In genomic region chr11:43694477-43694876, GRCh38 we compare ENCODE assay signal across 14 cellular contexts. TPM values are rescaled to one million over a fixed set of nuclear protein-coding genes. Genes with fewer than 3 reads are reported as not detected.
DNase-seq lines count a peak whose midpoint lies in the region; ATAC-seq, FAIRE-seq and TF ChIP-seq lines count a peak whose summit lies in the region.
"Had no signal": no experiment of that assay in that cellular context is flagged by ENCODE, and none has a peak within 500 bp of the region (broad histone marks: within the 10 kb centered on the region; RNA-seq: fewer than 3 reads in every experiment).

No MANE protein-coding gene starts in this region.

- no peak for TF ChIP-seq CTCF in bronchial epithelial cell (IDR thresholded peaks at IDR 0.05; ENCODE audit: insufficient read depth, low read length, severe bottlenecking)

- no peak overlapping the region for H3K4me3 ChIP-seq in bronchial epithelial cell (ENCODE audit: low read depth, low read length)
- H3K4me3 ChIP-seq: PC-9, psoas muscle had no signal

- FAIRE-seq in bronchial epithelial cell (lab: Jason Lieb, UNC): no peak

- no peaks in the 10 kb centered on the region for H3K27me3 ChIP-seq in bronchial epithelial cell (ENCODE audit: control insufficient read depth, insufficient read depth, low read length)

- H3K36me3 ChIP-seq in bronchial epithelial cell (ENCODE audit: control insufficient read depth, insufficient read depth, low read length): no peaks in the 10 kb centered on the region

- ATAC-seq in GM18511 (IDR thresholded peaks at IDR 0.05; ENCODE audit: unreplicated experiment): peak; percentile 90
- peak; percentile 61 for ATAC-seq in GM21423 (IDR thresholded peaks at IDR 0.05; ENCODE audit: unreplicated experiment)
- ATAC-seq in HG03095 (IDR thresholded peaks at IDR 0.05; ENCODE audit: unreplicated experiment): peak; percentile 54
- ATAC-seq: psoas muscle had no signal

- DNase-seq in bronchial epithelial cell (ENCODE audit: low read depth) (peak; percentile 23), NCI-H1105 treated with DMSO at 0.1 percent for 48 hours (lab: John Stamatoyannopoulos, UW) (no peak), NCI-H1436 treated with DMSO at 0.1 percent for 48 hours (lab: John Stamatoyannopoulos, UW) (no peak), retina (no peak)
- DNase-seq in activated naive CD4-positive, alpha-beta T cell treated with anti-CD3 and anti-CD28 coated beads, Interleukin-2, amount 50 U/mL, for 16 hours: no peak
- DNase-seq: activated CD4-positive, alpha-beta memory T cell treated with anti-CD3 and anti-CD28 coated beads for 36 hours; activated naive CD4-positive, alpha-beta T cell treated with anti-CD3 and anti-CD28 coated beads, Interleukin-2, amount 10 ng/mL, durations not matched to agents 7 days and 5 days; PC-9; psoas muscle; stimulated activated CD4-positive, alpha-beta T cell treated with anti-CD3 and anti-CD28 coated beads, Interleukin-2, amount 100 ng/mL, for 24 hours; stimulated activated naive CD4-positive, alpha-beta T cell treated with Interleukin-2 at 50 U/mL for 16 hours had no signal

RNA-seq across cellular contexts. Expression of gene HSD17B12, which starts 13.9 kb away (rescaled TPM):
- total RNA-seq in bronchial epithelial cell: 97.3 and 103 TPM in 2 replicates
